In genomic region chr21:25062061-25062460, GRCh38 we compare ENCODE assay signal across 2 cellular contexts.
TF ChIP-seq lines count a peak whose summit lies in the region.

No MANE protein-coding gene starts in this region.

TF ChIP-seq in IMR-90, 13 proteins besides CTCF, POLR2A, EP300 and RAD21 (continued from another document):
- TF ChIP-seq USF2 (IDR thresholded peaks at IDR 0.05; ENCODE audit: low read depth, low read length), result no peak
- no peak for TF ChIP-seq BHLHE40 (IDR thresholded peaks at IDR 0.05; ENCODE audit: low read depth, low read length)
- TF ChIP-seq MAZ (IDR thresholded peaks at IDR 0.05; ENCODE audit: borderline replicate concordance, low read depth, low read length), result no peak
- no peak for TF ChIP-seq ELK1 (IDR thresholded peaks at IDR 0.05; ENCODE audit: borderline replicate concordance, low read depth, low read length)
- no peak for TF ChIP-seq SMC3 (IDR thresholded peaks at IDR 0.05; ENCODE audit: low read depth, low read length)
- no peak for TF ChIP-seq RCOR1 (IDR thresholded peaks at IDR 0.05; ENCODE audit: insufficient replicate concordance, low read length)
- no peak for TF ChIP-seq NFE2L2 (IDR thresholded peaks at IDR 0.05; ENCODE audit: low read depth, low read length)
- TF ChIP-seq MXI1 (IDR thresholded peaks at IDR 0.05; ENCODE audit: borderline replicate concordance, low read depth, low read length), result no peak

TF ChIP-seq in GM12878, 131 proteins besides CTCF, POLR2A, EP300 and RAD21:
- TF ChIP-seq ZNF592 (IDR thresholded peaks at IDR 0.05) (no peak), SRF (IDR thresholded peaks at IDR 0.05; ENCODE audit: low read depth in 2 of 2, low read length in 2 of 2) (no peak), ZNF207 (IDR thresholded peaks at IDR 0.05; ENCODE audit: borderline replicate concordance) (no peak), REST (IDR thresholded peaks at IDR 0.05; ENCODE audit: low read depth, low read length) (no peak), ZBED1 (IDR thresholded peaks at IDR 0.05; ENCODE audit: borderline replicate concordance) (no peak), USF1 (IDR thresholded peaks at IDR 0.05; ENCODE audit: borderline replicate concordance, extremely low read length, insufficient read depth, low read depth, low read length) (no peak), RCOR1 (conservative IDR thresholded peaks at IDR 0.05; ENCODE audit: low read depth, low read length) (no peak), HSF1 (IDR thresholded peaks at IDR 0.05; ENCODE audit: low read depth, low read length) (no peak), SREBF2 (IDR thresholded peaks at IDR 0.05; ENCODE audit: low read length) (no peak), SMAD1 (IDR thresholded peaks at IDR 0.05; ENCODE audit: low read depth, partially characterized antibody) (no peak), HDGF (IDR thresholded peaks at IDR 0.05) (no peak)
